21 cellular contexts compared by ENCODE assay signal in genomic region chr2:73922681-73923080, GRCh38. TPM values are rescaled to one million over a fixed set of nuclear protein-coding genes. Genes with fewer than 3 reads are reported as not detected.
"Had no signal": no experiment of that assay in that cellular context is flagged by ENCODE, and none has a peak within 500 bp of the region (broad histone marks: within the 10 kb centered on the region; RNA-seq: fewer than 3 reads in every experiment).

No MANE protein-coding gene starts in this region.

- FAIRE-seq: colon, urothelium cell line had no signal

- H3K9me3 ChIP-seq: lower lobe of right lung, prostate gland, right atrium auricular region, tibial nerve had no signal

- H3K27ac Mint-ChIP-seq: activated CD4-positive, alpha-beta T cell treated with anti-CD3 and anti-CD28 coated beads, Interleukin-2, amount 10 ng/mL, durations not matched to agents 7 days and 5 days; activated naive CD8-positive, alpha-beta T cell; stimulated activated naive CD8-positive, alpha-beta T cell treated with anti-CD3 and anti-CD28 coated beads, Interleukin-15, Interleukin-2, amounts not matched to agents 100 ng/mL and 50 ng/mL, for 24 hours had no signal

- H3K27me3 ChIP-seq: foreskin keratinocyte, hepatocyte, right atrium auricular region had no signal

- H2AFZ ChIP-seq: hepatocyte had no signal

- H3K4me2 ChIP-seq: hepatocyte had no signal

- H3K4me3 Mint-ChIP-seq: activated CD4-positive, alpha-beta T cell treated with anti-CD3 and anti-CD28 coated beads, Interleukin-2, amount 10 ng/mL, durations not matched to agents 7 days and 5 days; activated naive CD8-positive, alpha-beta T cell; neural crest cell; stimulated activated naive CD8-positive, alpha-beta T cell treated with anti-CD3 and anti-CD28 coated beads, Interleukin-15, Interleukin-2, amounts not matched to agents 100 ng/mL and 50 ng/mL, for 24 hours had no signal

- DNase-seq: activated CD4-positive, alpha-beta T cell treated with anti-CD3 and anti-CD28 coated beads, Interleukin-2, amount 10 ng/mL, durations not matched to agents 7 days and 5 days; activated CD8-positive, alpha-beta memory T cell treated with anti-CD3 and anti-CD28 coated beads for 24 hours; activated gamma-delta T cell; amygdala; caudate nucleus; dorsolateral prefrontal cortex; foreskin keratinocyte; left cardiac atrium; lower lobe of right lung; midbrain; T-helper 9 cell had no signal

- H3K36me3 ChIP-seq: lower lobe of right lung, prostate gland, right atrium auricular region, tibial nerve had no signal

- H3K36me3 Mint-ChIP-seq: activated naive CD8-positive, alpha-beta T cell had no signal

- H3K27me3 Mint-ChIP-seq: activated CD4-positive, alpha-beta T cell treated with anti-CD3 and anti-CD28 coated beads, Interleukin-2, amount 10 ng/mL, durations not matched to agents 7 days and 5 days; activated naive CD8-positive, alpha-beta T cell; stimulated activated naive CD8-positive, alpha-beta T cell treated with anti-CD3 and anti-CD28 coated beads, Interleukin-15, Interleukin-2, amounts not matched to agents 100 ng/mL and 50 ng/mL, for 24 hours had no signal

- H3K9me3 Mint-ChIP-seq: activated CD4-positive, alpha-beta T cell treated with anti-CD3 and anti-CD28 coated beads, Interleukin-2, amount 10 ng/mL, durations not matched to agents 7 days and 5 days; stimulated activated naive CD8-positive, alpha-beta T cell treated with anti-CD3 and anti-CD28 coated beads, Interleukin-15, Interleukin-2, amounts not matched to agents 100 ng/mL and 50 ng/mL, for 24 hours had no signal

- H3K4me3 ChIP-seq: dorsolateral prefrontal cortex, hepatocyte, lower lobe of right lung, prostate gland, right atrium auricular region, tibial nerve had no signal

- ATAC-seq: foreskin keratinocyte, left cardiac atrium, lower lobe of right lung had no signal

- H3K27ac ChIP-seq: dorsolateral prefrontal cortex, foreskin keratinocyte, hepatocyte, lower lobe of right lung, prostate gland, right atrium auricular region, tibial nerve had no signal

- H3K4me1 ChIP-seq: prostate gland had no signal

RNA-seq across cellular contexts. Expression of gene ACTG2, which starts 29.9 kb away (rescaled TPM):
- total RNA-seq: activated CD4-positive, alpha-beta T cell treated with anti-CD3 and anti-CD28 coated beads, Interleukin-2, amount 10 ng/mL, durations not matched to agents 7 days and 5 days; epithelial cell of proximal tubule; neural crest cell had no signal
